15 cellular contexts compared by ENCODE assay signal in the genomic region with DNA sequence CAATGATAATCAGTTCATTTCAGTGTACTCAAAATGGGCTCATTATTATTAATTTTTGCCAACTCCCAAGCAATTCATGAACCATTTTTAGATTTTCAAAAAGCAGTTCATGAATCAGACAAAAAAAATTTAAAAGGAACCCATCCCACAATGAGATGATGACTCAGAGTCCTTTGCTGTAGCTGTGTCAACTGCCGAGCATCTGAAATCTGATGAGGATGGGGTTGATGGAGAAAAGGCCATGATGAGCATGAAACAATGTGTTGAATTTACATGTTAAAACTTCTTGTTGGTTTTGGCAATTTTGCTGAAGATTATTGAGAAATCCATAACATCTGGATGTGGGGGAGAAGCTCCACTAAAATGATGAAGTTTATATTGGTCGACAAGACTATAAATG.
A peak's percentile ranks its signal among the peaks of the same experiment; 100 is the strongest.
DNase-seq lines count a peak whose midpoint lies in the region; ATAC-seq and TF ChIP-seq lines count a peak whose summit lies in the region.
"Had no signal": no experiment of that assay in that cellular context is flagged by ENCODE, and none has a peak within 500 bp of the region (broad histone marks: within the 10 kb centered on the region; RNA-seq: fewer than 3 reads in every experiment).

No MANE protein-coding gene starts in this region.

- H3K9me3 ChIP-seq in Karpas-422 (ENCODE audit: low read length) = peaks cover 65% of the 10 kb centered on the region
- H3K9me3 ChIP-seq: BLaER1 treated with 17β-estradiol and CSF1 and Interleukin-3, amounts not matched to agents 10 nM and 100 nM; gastroesophageal sphincter had no signal

- H3K27me3 Mint-ChIP-seq in nephron (ENCODE audit: low read depth) = no peaks in the 10 kb centered on the region
- H3K27me3 Mint-ChIP-seq: activated naive CD8-positive, alpha-beta T cell; T-helper 17 cell had no signal

- H4K20me1 ChIP-seq in Karpas-422 (ENCODE audit: insufficient read depth, low read depth, low read length) = no peaks in the 10 kb centered on the region
- H4K20me1 ChIP-seq: BLaER1 treated with 17β-estradiol and CSF1 and Interleukin-3, amounts not matched to agents 10 nM and 100 nM had no signal

- H3K36me3 Mint-ChIP-seq in nephron (ENCODE audit: low read depth) = no peaks in the 10 kb centered on the region
- H3K36me3 Mint-ChIP-seq: activated naive CD8-positive, alpha-beta T cell had no signal

- DNase-seq in AG20443 (ENCODE audit: low spot score) (peak; percentile 50), M059J (ENCODE audit: low read depth) (peak; percentile 78), dedifferentiated amniotic fluid mesenchymal stem cell (ENCODE audit: extremely low spot score) (peak; percentile 97), Karpas-422 (no peak), dorsolateral prefrontal cortex (no peak)
- no peak for DNase-seq in stimulated activated CD4-positive, alpha-beta T cell treated with anti-CD3 and anti-CD28 coated beads, Interleukin-15, amount 100 ng/mL, for 24 hours
- DNase-seq: DMS53, T-helper 17 cell had no signal

- H3K4me1 Mint-ChIP-seq in nephron = peaks cover 25% of the 10 kb centered on the region
- H3K4me1 Mint-ChIP-seq: T-helper 17 cell had no signal

- no peak for ATAC-seq in GM21367 (IDR thresholded peaks at IDR 0.05; ENCODE audit: unreplicated experiment)
- ATAC-seq: gastroesophageal sphincter, T-helper 17 cell had no signal

- H2AFZ ChIP-seq in Karpas-422 (ENCODE audit: low read length) = no peak overlapping the region

- no peaks in the 10 kb centered on the region for H3K36me3 ChIP-seq in Karpas-422 (ENCODE audit: insufficient read depth, low read length)
- H3K36me3 ChIP-seq: BLaER1 treated with 17β-estradiol and CSF1 and Interleukin-3, amounts not matched to agents 10 nM and 100 nM; gastroesophageal sphincter had no signal

- no peaks in the 10 kb centered on the region for H3K79me2 ChIP-seq in Karpas-422 (ENCODE audit: low read length)

- no peak overlapping the region for H3K9ac ChIP-seq in Karpas-422 (ENCODE audit: low read length)
- H3K9ac ChIP-seq: BLaER1 treated with 17β-estradiol and CSF1 and Interleukin-3, amounts not matched to agents 10 nM and 100 nM had no signal

- no peak for TF ChIP-seq CTCF in nephron (IDR thresholded peaks at IDR 0.05; ENCODE audit: unreplicated experiment in 3 of 3)
- TF ChIP-seq CTCF in dorsolateral prefrontal cortex (IDR thresholded peaks at IDR 0.05 in 54 of 56, conservative IDR thresholded peaks at IDR 0.05 in 2 of 56; ENCODE audit: low read depth in 1 of 56, partially characterized antibody in 56 of 56) = no peak

- intact Hi-C loops in dorsolateral prefrontal cortex (cut with DNase I) = no loop called here

- H3K27ac Mint-ChIP-seq in nephron = peak overlapping the region; percentile 37 to 86 (median 68)
- H3K27ac Mint-ChIP-seq: activated naive CD8-positive, alpha-beta T cell; T-helper 17 cell had no signal

- H3K27me3 ChIP-seq in Karpas-422 (ENCODE audit: low read length) (no peaks in the 10 kb centered on the region), dorsolateral prefrontal cortex (no peaks in the 10 kb centered on the region)
- H3K27me3 ChIP-seq: BLaER1 treated with 17β-estradiol and CSF1 and Interleukin-3, amounts not matched to agents 10 nM and 100 nM; gastroesophageal sphincter had no signal

- no peak overlapping the region for H3K4me2 ChIP-seq in Karpas-422 (ENCODE audit: low read depth, low read length, poor library complexity, severe bottlenecking)
- H3K4me2 ChIP-seq: BLaER1 treated with 17β-estradiol and CSF1 and Interleukin-3, amounts not matched to agents 10 nM and 100 nM had no signal

- no peaks in the 10 kb centered on the region for H3K9me3 Mint-ChIP-seq in nephron

- H3K4me1 ChIP-seq in Karpas-422 (ENCODE audit: low read length) = no peaks in the 10 kb centered on the region
- H3K4me1 ChIP-seq: BLaER1 treated with 17β-estradiol and CSF1 and Interleukin-3, amounts not matched to agents 10 nM and 100 nM; gastroesophageal sphincter had no signal

- no peaks in the 10 kb centered on the region for H3K9me2 ChIP-seq in Karpas-422 (replicated peaks; ENCODE audit: insufficient read depth, low read length)

- H3K4me3 ChIP-seq in Karpas-422 (ENCODE audit: low read length) (no peak overlapping the region), dorsolateral prefrontal cortex (no peak overlapping the region)
- H3K4me3 ChIP-seq: BLaER1 treated with 17β-estradiol and CSF1 and Interleukin-3, amounts not matched to agents 10 nM and 100 nM; coronary artery; gastroesophageal sphincter; skin epidermis had no signal

- H3K4me3 Mint-ChIP-seq in nephron = no peak overlapping the region
- H3K4me3 Mint-ChIP-seq: activated naive CD8-positive, alpha-beta T cell; T-helper 17 cell had no signal

- H3K27ac ChIP-seq in Karpas-422 (ENCODE audit: low read length) (no peak overlapping the region), dorsolateral prefrontal cortex (no peak overlapping the region)
- H3K27ac ChIP-seq: BLaER1 treated with 17β-estradiol and CSF1 and Interleukin-3, amounts not matched to agents 10 nM and 100 nM; coronary artery; gastroesophageal sphincter had no signal

Comparison
In these comparisons a context has a peak if more than half of its experiments do, and no peak if none do; other contexts are left out.
1. DNase-seq: peak in AG20443 (single experiment), M059J (single experiment) and dedifferentiated amniotic fluid mesenchymal stem cell (single experiment); none in stimulated activated CD4-positive, alpha-beta T cell treated with anti-CD3 and anti-CD28 coated beads, Interleukin-15, amount 100 ng/mL, for 24 hours (single experiment), Karpas-422 (single experiment) and dorsolateral prefrontal cortex (0 of 10).